1 cellular context compared by ENCODE assay signal in genomic region chr16:48247311-48247710, GRCh38.
TF ChIP-seq lines count a peak whose summit lies in the region.

ABCC11 (minus strand) TSS chr16:48247539; CDS start chr16:48231921, 15,618 bp downstream.

TF ChIP-seq in HepG2, 621 proteins besides CTCF, POLR2A, EP300 and RAD21 (continued from another document):
- no peak for TF ChIP-seq TCF12 (IDR thresholded peaks at IDR 0.05)
- TF ChIP-seq TCF12 (CRISPR knock-in tag; IDR thresholded peaks at IDR 0.05): no peak
- no peak for TF ChIP-seq RARA (CRISPR knock-in tag; IDR thresholded peaks at IDR 0.05)
